ENCODE assay signal across 15 cellular contexts in genomic region chr7:46696741-46697140, GRCh38.
DNase-seq lines count a peak whose midpoint lies in the region; ATAC-seq, FAIRE-seq and TF ChIP-seq lines count a peak whose summit lies in the region.
"Had no signal": no experiment of that assay in that cellular context is flagged by ENCODE, and none has a peak within 500 bp of the region (broad histone marks: within the 10 kb centered on the region; RNA-seq: fewer than 3 reads in every experiment).

No MANE protein-coding gene starts in this region.

- H3K36me3 ChIP-seq in GM23248 (ENCODE audit: low read depth) (no peaks in the 10 kb centered on the region), GM12878 (ENCODE audit: control insufficient read depth in 2 of 2, insufficient read depth in 2 of 2, low read length in 1 of 2) (no peaks in the 10 kb centered on the region), smooth muscle cell (ENCODE audit: low read depth) (no peaks in the 10 kb centered on the region), right lobe of liver (no peaks in the 10 kb centered on the region)

- H3K27ac ChIP-seq in GM23248 (no peak overlapping the region), GM12878 (ENCODE audit: control insufficient read depth, insufficient read depth) (no peak overlapping the region), smooth muscle cell (ENCODE audit: low read depth) (no peak overlapping the region), right lobe of liver (no peak overlapping the region)
- H3K27ac ChIP-seq: HL-60 had no signal

- no peak for TF ChIP-seq POLR2A in GM12878 (IDR thresholded peaks at IDR 0.05; ENCODE audit: low read depth, low read length)
- no peak for TF ChIP-seq POLR2A in right lobe of liver (IDR thresholded peaks at IDR 0.05)

- H3F3A ChIP-seq in GM23248 (ENCODE audit: insufficient read depth) (no peaks in the 10 kb centered on the region), smooth muscle cell (ENCODE audit: low read depth) (peaks cover 7% of the 10 kb centered on the region)

- H3K4me1 ChIP-seq in GM23248 (ENCODE audit: insufficient read depth) (peaks cover 4% of the 10 kb centered on the region; the same call in 1 of the 2 replicates), GM12878 (ENCODE audit: control insufficient read depth, insufficient read depth, low read length) (no peaks in the 10 kb centered on the region), smooth muscle cell (ENCODE audit: low read depth) (no peaks in the 10 kb centered on the region), right lobe of liver (peaks cover 0 to 8% (median 3%) of the 10 kb centered on the region in 4 donors)
- H3K4me1 ChIP-seq: A549, Caco-2 had no signal

- BruUV-seq in Calu3 (replicated peaks; lab: Mats Ljungman, UMichigan) (no TSS peak), GM12878 (replicated peaks; lab: Mats Ljungman, UMichigan) (no TSS peak)

- H3K9ac ChIP-seq in GM23248 (no peak overlapping the region), GM12878 (ENCODE audit: control insufficient read depth, insufficient read depth, low read length) (no peak overlapping the region), smooth muscle cell (ENCODE audit: low read depth) (no peak overlapping the region)

- peak overlapping the region; percentile 2 for H3K4me3 Mint-ChIP-seq in Calu3 (ENCODE audit: low read depth, unreplicated experiment)
- H3K4me3 Mint-ChIP-seq: CD14-positive monocyte; CD8-positive, alpha-beta T cell had no signal

- peaks cover 13% of the 10 kb centered on the region for H3K36me3 Mint-ChIP-seq in Calu3 (ENCODE audit: insufficient read depth, unreplicated experiment)
- H3K36me3 Mint-ChIP-seq: CD14-positive monocyte; CD8-positive, alpha-beta T cell had no signal

- SMC1A ChIA-PET in GM12878 (lab: Charles Lee; ENCODE audit: uncharacterized antibody, unreplicated experiment): interaction anchor here (0.9 to 6.2 kb wide), 8 partner anchors 12 to 244 kb away, joined by 3 to 68 read pairs (median 3); no protein-coding TSS in a partner anchor

- peaks cover 4% of the 10 kb centered on the region for H3K9me3 Mint-ChIP-seq in Calu3 (ENCODE audit: low read depth, unreplicated experiment)

- RAD21 ChIA-PET in GM12878 (lab: Charles Lee; ENCODE audit: unreplicated experiment): interaction anchor here (1.1 to 3.3 kb wide), 7 partner anchors 12 to 405 kb away, joined by 3 to 12 read pairs (median 4); no protein-coding TSS in a partner anchor

- TF ChIP-seq CTCF in Calu3 (IDR thresholded peaks at IDR 0.05; ENCODE audit: unreplicated experiment): no peak
- TF ChIP-seq CTCF in GM12878 (IDR thresholded peaks at IDR 0.05 in 2 of 3, conservative IDR thresholded peaks at IDR 0.05 in 1 of 3; ENCODE audit: control insufficient read depth in 2 of 3, extremely low read depth in 1 of 3, insufficient read depth in 1 of 3, low read depth in 3 of 3, low read length in 3 of 3): no peak
- no peak for TF ChIP-seq CTCF in smooth muscle cell (IDR thresholded peaks at IDR 0.05; ENCODE audit: borderline replicate concordance, insufficient read depth, poor library complexity, severe bottlenecking)
- no peak for TF ChIP-seq CTCF in right lobe of liver (IDR thresholded peaks at IDR 0.05)

- H3K79me2 ChIP-seq in GM23248 (ENCODE audit: insufficient read depth) (no peaks in the 10 kb centered on the region), GM12878 (ENCODE audit: control insufficient read depth, insufficient read depth, low read length) (no peaks in the 10 kb centered on the region), smooth muscle cell (ENCODE audit: low read depth) (no peaks in the 10 kb centered on the region)

- H3K4me1 Mint-ChIP-seq in Calu3 (ENCODE audit: low read depth, unreplicated experiment): peaks cover 47% of the 10 kb centered on the region
- H3K4me1 Mint-ChIP-seq: CD14-positive monocyte had no signal

- H3K27me3 ChIP-seq in GM23248 (replicated peaks; ENCODE audit: insufficient read depth): no peaks in the 10 kb centered on the region
- no peaks in the 10 kb centered on the region for H3K27me3 ChIP-seq in GM12878 (replicated peaks in 1 of 2; ENCODE audit: control insufficient read depth in 2 of 2, insufficient read depth in 2 of 2, low read length in 1 of 2)
- no peaks in the 10 kb centered on the region for H3K27me3 ChIP-seq in smooth muscle cell (ENCODE audit: low read depth)
- H3K27me3 ChIP-seq in right lobe of liver: no peaks in the 10 kb centered on the region

- H3K27ac Mint-ChIP-seq in Calu3 (ENCODE audit: unreplicated experiment): peak overlapping the region; percentile 91
- H3K27ac Mint-ChIP-seq: CD14-positive monocyte; CD8-positive, alpha-beta T cell had no signal

- no peak overlapping the region for H3K4me2 ChIP-seq in GM23248 (ENCODE audit: unreplicated experiment)
- no peak overlapping the region for H3K4me2 ChIP-seq in GM12878 (ENCODE audit: control insufficient read depth, insufficient read depth)
- H3K4me2 ChIP-seq in smooth muscle cell: no peak overlapping the region
- H3K4me2 ChIP-seq: A549 had no signal

- TF ChIP-seq EP300 in GM12878 (IDR thresholded peaks at IDR 0.05; ENCODE audit: borderline replicate concordance in 1 of 2, control insufficient read depth in 1 of 2, low read depth in 2 of 2, low read length in 2 of 2): no peak

- in situ Hi-C loops in GM23248 (cut with MboI) (no loop called here), GM12878 (cut with MboI) (no loop called here)

- H3K9me2 ChIP-seq in GM23248 (ENCODE audit: insufficient read depth): no peaks in the 10 kb centered on the region

- H3K27me3 Mint-ChIP-seq in Calu3 (ENCODE audit: unreplicated experiment): no peaks in the 10 kb centered on the region

- H2AFZ ChIP-seq in GM23248: peak overlapping the region; percentile 46; the same call in 1 of the 2 replicates
- no peak overlapping the region for H2AFZ ChIP-seq in GM12878 (ENCODE audit: control insufficient read depth, low read depth, low read length)
- H2AFZ ChIP-seq in smooth muscle cell (ENCODE audit: low read depth): peak overlapping the region; percentile 65

- TF ChIP-seq RAD21 in GM12878 (IDR thresholded peaks at IDR 0.05; ENCODE audit: insufficient read depth, low read depth, low read length): no peak

- POLR2A ChIA-PET in GM12878 (lab: Charles Lee): interaction anchor here (0.5 to 1.4 kb wide), 3 partner anchors 12 to 286 kb away, joined by 3 to 4 read pairs (median 3); no protein-coding TSS in a partner anchor

- CTCF ChIA-PET in Calu3 (lab: Charles Lee) (interaction anchor here (1.1 to 1.8 kb wide), 2 partner anchors 45 to 131 kb away, joined by 3 to 4 read pairs; no protein-coding TSS in a partner anchor), GM12878 (lab: Yijun Ruan, JAX) (interaction anchor here (1.1 to 2.9 kb wide), 4 partner anchors 13 to 76 kb away, joined by 3 to 8 read pairs (median 4); no protein-coding TSS in a partner anchor)

- H4K20me1 ChIP-seq in GM23248 (ENCODE audit: insufficient read depth) (no peaks in the 10 kb centered on the region), GM12878 (ENCODE audit: control insufficient read depth, insufficient read depth) (no peaks in the 10 kb centered on the region), smooth muscle cell (ENCODE audit: low read depth) (no peaks in the 10 kb centered on the region)

- intact Hi-C loops in Calu3 (cut with micrococcal nuclease; ENCODE audit: unreplicated experiment): loop anchor here (1.0 to 10.0 kb wide), 4 partner anchors 90 to 774 kb away; no protein-coding TSS in a partner anchor
- intact Hi-C loops in GM12878 (cut with micrococcal nuclease; ENCODE audit: unreplicated experiment): no loop called here
- intact Hi-C loops in right lobe of liver (cut with DNase I): no loop called here

- H3K4me3 ChIP-seq in GM23248 (no peak overlapping the region), GM12878 (no peak overlapping the region), smooth muscle cell (no peak overlapping the region), right lobe of liver (no peak overlapping the region)
- H3K4me3 ChIP-seq: A549, K562 had no signal

- no peak for FAIRE-seq in GM12878 (lab: Jason Lieb, UNC)
- FAIRE-seq: GM12891, K562 had no signal

- H3K9me3 ChIP-seq in GM23248 (ENCODE audit: low read depth) (no peaks in the 10 kb centered on the region), GM12878 (replicated peaks; ENCODE audit: control insufficient read depth, insufficient read depth, low read length) (no peaks in the 10 kb centered on the region), smooth muscle cell (replicated peaks; ENCODE audit: low read depth) (no peaks in the 10 kb centered on the region), right lobe of liver (no peaks in the 10 kb centered on the region)
- H3K9me3 ChIP-seq: A549, Caco-2 had no signal

- ATAC-seq in GM12878 (no peak), right lobe of liver (no peak)
- ATAC-seq: A549; CD8-positive, alpha-beta T cell; K562 had no signal

- WGBS in GM23248 (ENCODE audit: low coverage in 1 of 2, low lambda C conversion rate in 2 of 2, missing lambda C conversion rate in 2 of 2), 2 experiments: 69 to 72% methylated on average over 1 of the region's 1 CpG
- 45% methylated on average over 1 of the region's 1 CpG for WGBS in GM12878 (ENCODE audit: insufficient coverage, insufficient replicate concordance, low lambda C conversion rate, missing lambda C conversion rate)
- WGBS in smooth muscle cell (ENCODE audit: low lambda C conversion rate): 55% methylated on average over 1 of the region's 1 CpG
- 47% methylated on average over 1 of the region's 1 CpG for WGBS in right lobe of liver (ENCODE audit: insufficient coverage, low coverage, low lambda C conversion rate, missing lambda C conversion rate)

- DNase-seq in Calu3 (no peak), GM23248 (no peak), GM12878 (ENCODE audit: low read depth, low spot score) (no peak), smooth muscle cell (lab: John Stamatoyannopoulos, UW; ENCODE audit: unreplicated experiment) (no peak), NCI-H69 (lab: John Stamatoyannopoulos, UW) (no peak), right lobe of liver (no peak)
- no peak for DNase-seq in activated CD4-positive, CD25-positive, alpha-beta regulatory T cell (lab: John Stamatoyannopoulos, UW)
- DNase-seq: Caco-2; CD8-positive, alpha-beta T cell; DMS79 had no signal

TF ChIP-seq in GM12878, 131 proteins besides CTCF, POLR2A, EP300 and RAD21:
- TF ChIP-seq HDAC6 (IDR thresholded peaks at IDR 0.05; ENCODE audit: unreplicated experiment) (no peak), RAD51 (IDR thresholded peaks at IDR 0.05) (0 out of 2 replicates have a peak, but pooled peaks have one; percentile 23)
